18 cellular contexts compared by ENCODE assay signal in genomic region chr1:39673215-39673614, GRCh38. TPM values are rescaled to one million over a fixed set of nuclear protein-coding genes. Genes with fewer than 3 reads are reported as not detected.
DNase-seq lines count a peak whose midpoint lies in the region; ATAC-seq, FAIRE-seq and TF ChIP-seq lines count a peak whose summit lies in the region.
"Had no signal": no experiment of that assay in that cellular context is flagged by ENCODE, and none has a peak within 500 bp of the region (broad histone marks: within the 10 kb centered on the region; RNA-seq: fewer than 3 reads in every experiment).

No MANE protein-coding gene starts in this region.

- H3K36me3 Mint-ChIP-seq in neural crest cell (ENCODE audit: low read depth) (no peaks in the 10 kb centered on the region), type B pancreatic cell (no peaks in the 10 kb centered on the region)
- H3K36me3 Mint-ChIP-seq: CD4-positive, alpha-beta memory T cell had no signal

- H2AFZ ChIP-seq in K562 (ENCODE audit: low read depth, low read length) = no peak overlapping the region

- no TSS peak for BruUV-seq in K562 (replicated peaks; lab: Mats Ljungman, UMichigan)

- ATAC-seq in K562 (no peak), Right ventricle myocardium superior (ENCODE audit: poor library complexity) (no peak)

- TF ChIP-seq EP300 in K562 (IDR thresholded peaks at IDR 0.05; ENCODE audit: low read length) = no peak

- peaks cover 15 to 18% of the 10 kb centered on the region in 2 experiments for H3K4me1 ChIP-seq in K562 (replicated peaks in 1 of 2; ENCODE audit: control insufficient read depth in 2 of 2, insufficient read depth in 2 of 2, low read length in 2 of 2)
- H3K4me1 ChIP-seq: BE2C had no signal

- H3K4me3 Mint-ChIP-seq in neural crest cell (peak overlapping the region; percentile 58), type B pancreatic cell (peak overlapping the region; percentile 32)

- no peak overlapping the region for H3K27ac Mint-ChIP-seq in neural crest cell (ENCODE audit: unreplicated experiment)
- no peak overlapping the region for H3K27ac Mint-ChIP-seq in type B pancreatic cell

- H3K79me2 ChIP-seq in K562 (ENCODE audit: control insufficient read depth, insufficient read depth, low read length) = no peaks in the 10 kb centered on the region

- DNase-seq in K562 (ENCODE audit: extremely low read depth in 1 of 4, low spot score in 3 of 4) (no peak), fibroblast of villous mesenchyme (ENCODE audit: low read depth) (peak; percentile 36), neural crest cell (ENCODE audit: low read depth, low spot score) (no peak), type B pancreatic cell (ENCODE audit: extremely low spot score, unreplicated experiment) (no peak), coronary artery (ENCODE audit: low spot score) (no peak), Right ventricle myocardium superior (no peak), SIG-M5 treated with dmso at 0.1 percent for 504 hours (lab: John Stamatoyannopoulos, UW; ENCODE audit: unreplicated experiment) (no peak)
- DNase-seq: BE2C, DMS79 had no signal

- TF ChIP-seq CTCF in K562 (IDR thresholded peaks at IDR 0.05 in 2 of 3, conservative IDR thresholded peaks at IDR 0.05 in 1 of 3; ENCODE audit: insufficient read depth in 2 of 3, low read depth in 1 of 3, low read length in 3 of 3) (no peak), fibroblast of villous mesenchyme (IDR thresholded peaks at IDR 0.05; ENCODE audit: insufficient read depth, low read depth, low read length) (no peak), neural crest cell (conservative IDR thresholded peaks at IDR 0.05) (no peak), type B pancreatic cell (conservative IDR thresholded peaks at IDR 0.05) (no peak), coronary artery (IDR thresholded peaks at IDR 0.05) (no peak)

- FAIRE-seq in K562 (lab: Jason Lieb, UNC) = no peak
- FAIRE-seq: A549, GM12878, H1, HepG2 had no signal

- WGBS in K562 (ENCODE audit: insufficient coverage, low coverage, missing lambda C conversion rate) = 29% methylated on average over 3 of the region's 3 CpGs

- no peak for TF ChIP-seq POLR2A in K562 (conservative IDR thresholded peaks at IDR 0.05)

- TF ChIP-seq RAD21 in K562 (CRISPR knock-in tag; conservative IDR thresholded peaks at IDR 0.05 in 1 of 2, IDR thresholded peaks at IDR 0.05 in 1 of 2) = no peak

- H3K4me2 ChIP-seq in K562 (ENCODE audit: insufficient read depth, low read length) = no peak overlapping the region

- peaks cover 60% of the 10 kb centered on the region for H3K27me3 Mint-ChIP-seq in neural crest cell (ENCODE audit: low read depth)
- peaks cover 72% of the 10 kb centered on the region for H3K27me3 Mint-ChIP-seq in type B pancreatic cell

- H3K9me3 Mint-ChIP-seq in neural crest cell (no peaks in the 10 kb centered on the region), type B pancreatic cell (no peaks in the 10 kb centered on the region)
- H3K9me3 Mint-ChIP-seq: CD4-positive, alpha-beta memory T cell had no signal

- intact Hi-C loops in K562 (cut with micrococcal nuclease) = loop anchor here (5.0 kb wide), 1 partner anchor 49 kb away; no protein-coding TSS in a partner anchor
- intact Hi-C loops in Right ventricle myocardium superior (cut with DNase I) = no loop called here

- H3K4me3 ChIP-seq in K562 (no peak overlapping the region), fibroblast of villous mesenchyme (ENCODE audit: low read depth, low read length) (no peak overlapping the region), coronary artery (no peak overlapping the region)
- H3K4me3 ChIP-seq: A549, GM12878, HAP-1 had no signal

- in situ Hi-C loops in K562 (cut with MboI) = no loop called here

- POLR2A ChIA-PET in K562 (lab: Yijun Ruan, JAX) = interaction anchor here (0.5 to 1.5 kb wide), 7 partner anchors 9 to 961 kb away, joined by 3 to 4 read pairs (median 3); partner anchors contain the start of gene PPIE

- H3K36me3 ChIP-seq in K562 (ENCODE audit: control insufficient read depth, insufficient read depth, low read length) = no peaks in the 10 kb centered on the region
- H3K36me3 ChIP-seq: BE2C, HAP-1 had no signal

- H3K27ac ChIP-seq in K562 (ENCODE audit: extremely low read depth, low read depth, low read length) (no peak overlapping the region), coronary artery (no peak overlapping the region)
- H3K27ac ChIP-seq: A549, C4-2B had no signal

- 0 out of 2 replicates have a peak, but pooled peaks cover 6% of the 10 kb centered on the region for H4K20me1 ChIP-seq in K562 (replicated peaks; ENCODE audit: control insufficient read depth, insufficient read depth, low read length)

- H3K9me1 ChIP-seq in K562 (ENCODE audit: control insufficient read depth, insufficient read depth, low read length) = no peaks in the 10 kb centered on the region

- peaks cover 21 to 42% of the 10 kb centered on the region in 2 experiments; a peak in 3 of 5 replicates for H3K27me3 ChIP-seq in K562 (ENCODE audit: control insufficient read depth in 2 of 2, insufficient read depth in 2 of 2, low read length in 2 of 2)
- H3K27me3 ChIP-seq: BE2C had no signal

- H3K9me3 ChIP-seq in K562 (replicated peaks; ENCODE audit: control insufficient read depth, insufficient read depth, low read depth, low read length) = no peaks in the 10 kb centered on the region
- H3K9me3 ChIP-seq: A549, BE2C, HAP-1 had no signal

- H3K9ac ChIP-seq in K562 (ENCODE audit: insufficient read depth in 1 of 2, low read depth in 2 of 2, low read length in 2 of 2) = no peak overlapping the region

- peaks cover 6% of the 10 kb centered on the region for H3K4me1 Mint-ChIP-seq in neural crest cell
- no peaks in the 10 kb centered on the region for H3K4me1 Mint-ChIP-seq in type B pancreatic cell (ENCODE audit: unreplicated experiment)

- CTCF ChIA-PET in K562 (lab: Yijun Ruan, JAX; ENCODE audit: low intra/inter-chr PET ratio) = interaction anchor here (2.1 to 2.7 kb wide), 2 partner anchors 47 to 126 kb away, joined by 9 to 24 read pairs; no protein-coding TSS in a partner anchor

RNA-seq across cellular contexts. Expression of gene NT5C1A, which starts 1.3 kb away (rescaled TPM):
- total RNA-seq in K562 (2011; cell fraction: chromatin; rRNA removed; ENCODE audit: low replicate concordance) = not detected in 2 replicates
- total RNA-seq in K562 (2011; cell fraction: nucleolus; rRNA removed) = 0.33 TPM in 1 of 2 replicates, not detected in the other
- not detected in 2 replicates for total RNA-seq in K562 (2011; cell fraction: nucleoplasm; rRNA removed)
- total RNA-seq in K562 (2014; rRNA removed) (not detected in 2 replicates), K562 (2014; rRNA removed; fragmentation: Illumina TruSeq; extraction: Trizol) (not detected in 2 replicates), K562 (2015; rRNA removed; fragmentation: Illumina TruSeq; extraction: Trizol) (not detected in 2 replicates), K562 (2021) (not detected in 2 replicates), fibroblast of villous mesenchyme (not detected in 2 replicates), neural crest cell (not detected in 2 replicates), type B pancreatic cell (ENCODE audit: low replicate concordance) (0.43 TPM in 1 of 2 replicates, not detected in the other), Right ventricle myocardium superior (30.4 TPM)
- polyA plus RNA-seq in K562 (2011; rRNA removed) (not detected in 2 replicates), K562 (2014; fragmentation: Illumina TruSeq; extraction: Trizol) (not detected in 2 replicates), K562 (2014; fragmentation: Nextera tagmentation; extraction: Ambion mirVana) (not detected), K562 (2014; rRNA removed) (not detected in 2 replicates)
- not detected in 2 replicates for polyA plus RNA-seq in K562 (2011; cell fraction: cytosol; rRNA removed)
- not detected in 2 replicates for polyA plus RNA-seq in K562 (2011; cell fraction: nucleus; rRNA removed)
- polyA plus RNA-seq in K562 (2012) = not detected in 2 replicates
- polyA minus RNA-seq in K562 (2011; rRNA and poly(A)+ RNA removed) = not detected in 2 replicates
- not detected in 2 replicates for polyA minus RNA-seq in K562 (2011; cell fraction: cytosol; rRNA and poly(A)+ RNA removed)
- polyA minus RNA-seq in K562 (2011; cell fraction: nucleus; rRNA and poly(A)+ RNA removed) = not detected in 2 replicates
- total RNA-seq: G401, H1, HepG2 had no signal
- polyA plus RNA-seq: A549; AG04450; CD4-positive, alpha-beta memory T cell; H1; HepG2 had no signal

RNA-seq across cellular contexts. Expression of gene HPCAL4, which starts 18.0 kb away (rescaled TPM):
- total RNA-seq in K562 (2011; cell fraction: chromatin; rRNA removed; ENCODE audit: low replicate concordance) = not detected in 2 replicates
- 0.17 TPM in 1 of 2 replicates, not detected in the other for total RNA-seq in K562 (2011; cell fraction: nucleolus; rRNA removed)
- 0.07 TPM in 1 of 2 replicates, not detected in the other for total RNA-seq in K562 (2011; cell fraction: nucleoplasm; rRNA removed)
- not detected in 2 replicates for total RNA-seq in K562 (2014; rRNA removed)
- total RNA-seq in K562 (2014; rRNA removed; fragmentation: Illumina TruSeq; extraction: Trizol) = 0.04 TPM in 1 of 2 replicates, not detected in the other
- total RNA-seq in K562 (2015; rRNA removed; fragmentation: Illumina TruSeq; extraction: Trizol) = not detected in 2 replicates
- 0.04 TPM in 2 replicates for total RNA-seq in K562 (2021)
- polyA plus RNA-seq in K562 (2011; rRNA removed) = 0.04 and 0.07 TPM in 2 replicates
- 0.06 and 0.09 TPM in 2 replicates for polyA plus RNA-seq in K562 (2011; cell fraction: cytosol; rRNA removed)
- 0.06 TPM in 2 replicates for polyA plus RNA-seq in K562 (2011; cell fraction: nucleus; rRNA removed)
- 0.03 and 0.06 TPM in 2 replicates for polyA plus RNA-seq in K562 (2012)
- polyA plus RNA-seq in K562 (2014; fragmentation: Illumina TruSeq; extraction: Trizol) = 0.04 TPM in 1 of 2 replicates, not detected in the other
- under 1 TPM in 1 of 2 experiments, not detected in 1; 0.01 TPM for polyA plus RNA-seq in K562 (2014; fragmentation: Nextera tagmentation; extraction: Ambion mirVana)
- polyA plus RNA-seq in K562 (2014; rRNA removed) = not detected in 2 replicates
- polyA minus RNA-seq in K562 (2011; rRNA and poly(A)+ RNA removed) = 0.06 and 0.11 TPM in 2 replicates
- not detected in 2 replicates for polyA minus RNA-seq in K562 (2011; cell fraction: cytosol; rRNA and poly(A)+ RNA removed)
- 0.11 TPM in 1 of 2 replicates, not detected in the other for polyA minus RNA-seq in K562 (2011; cell fraction: nucleus; rRNA and poly(A)+ RNA removed)
- not detected in 2 replicates for total RNA-seq in fibroblast of villous mesenchyme
- 0.49 and 0.68 TPM in 2 replicates for total RNA-seq in neural crest cell
- 0.21 and 0.53 TPM in 2 replicates for total RNA-seq in type B pancreatic cell (ENCODE audit: low replicate concordance)
- total RNA-seq in Right ventricle myocardium superior = 2.8 TPM
- total RNA-seq: HepG2 had no signal
- polyA plus RNA-seq: AG04450, HepG2 had no signal

RNA-seq across cellular contexts. Expression of gene HEYL, which starts 33.8 kb away (rescaled TPM):
- 0.63 and 1.4 TPM in 2 replicates for total RNA-seq in K562 (2011; cell fraction: chromatin; rRNA removed; ENCODE audit: low replicate concordance)
- 0.53 and 1.0 TPM in 2 replicates for total RNA-seq in K562 (2011; cell fraction: nucleolus; rRNA removed)
- 0.84 and 0.88 TPM in 2 replicates for total RNA-seq in K562 (2011; cell fraction: nucleoplasm; rRNA removed)
- total RNA-seq in K562 (2014; rRNA removed) (0.14 and 0.37 TPM in 2 replicates), K562 (2014; rRNA removed; fragmentation: Illumina TruSeq; extraction: Trizol) (0.32 and 0.33 TPM in 2 replicates), K562 (2015; rRNA removed; fragmentation: Illumina TruSeq; extraction: Trizol) (0.15 and 0.22 TPM in 2 replicates), K562 (2021) (0.78 and 0.89 TPM in 2 replicates), fibroblast of villous mesenchyme (under 0.01 and 0.32 TPM in 2 replicates), neural crest cell (4.9 and 5.0 TPM in 2 replicates), type B pancreatic cell (ENCODE audit: low replicate concordance) (0.83 and 4.3 TPM in 2 replicates), Right ventricle myocardium superior (16.9 TPM)
- polyA plus RNA-seq in K562 (2011; rRNA removed) (0.25 and 0.50 TPM in 2 replicates), K562 (2014; fragmentation: Illumina TruSeq; extraction: Trizol) (0.69 and 0.70 TPM in 2 replicates), K562 (2014; fragmentation: Nextera tagmentation; extraction: Ambion mirVana) (under 1 TPM; 0.13 to 0.14 TPM), K562 (2014; rRNA removed) (0.33 and 0.71 TPM in 2 replicates)
- 0.38 and 0.48 TPM in 2 replicates for polyA plus RNA-seq in K562 (2011; cell fraction: cytosol; rRNA removed)
- 0.48 and 0.52 TPM in 2 replicates for polyA plus RNA-seq in K562 (2011; cell fraction: nucleus; rRNA removed)
- 0.56 and 0.89 TPM in 2 replicates for polyA plus RNA-seq in K562 (2012)
- polyA minus RNA-seq in K562 (2011; rRNA and poly(A)+ RNA removed) = 0.48 and 0.53 TPM in 2 replicates
- polyA minus RNA-seq in K562 (2011; cell fraction: cytosol; rRNA and poly(A)+ RNA removed) = 0.29 and 0.36 TPM in 2 replicates
- polyA minus RNA-seq in K562 (2011; cell fraction: nucleus; rRNA and poly(A)+ RNA removed) = 0.44 and 0.54 TPM in 2 replicates

Comparison
In these comparisons a context has a peak if more than half of its experiments do, and no peak if none do; other contexts are left out.
1. RNA of gene NT5C1A, which starts 1.3 kb away (total RNA-seq): 30.4 TPM in Right ventricle myocardium superior (single experiment); 0.43 TPM in type B pancreatic cell, 0.33 TPM in K562, not detected in fibroblast of villous mesenchyme and not detected in neural crest cell; every median in the first group is over 10 times any median in the second.